8 cellular contexts compared by ENCODE assay signal in genomic region chr2:69894737-69895136, GRCh38. TPM values are rescaled to one million over a fixed set of nuclear protein-coding genes. Genes with fewer than 3 reads are reported as not detected.
A peak's percentile ranks its signal among the peaks of the same experiment; 100 is the strongest.
DNase-seq lines count a peak whose midpoint lies in the region; ATAC-seq and TF ChIP-seq lines count a peak whose summit lies in the region.
"Not testable (repeated sequence)": the region's sequence is repeated elsewhere in the genome, so short reads cannot be mapped to it uniquely, and the experiment has no call there.

No MANE protein-coding gene starts in this region.

- not testable (repeated sequence) for H3K9me3 Mint-ChIP-seq in IgD-negative memory B cell

- in situ Hi-C loops in astrocyte of the spinal cord (cut with HindIII; ENCODE audit: low sequenced_read_pairs): not testable (repeated sequence)

- 22% methylated on average over 23 of the region's 23 CpGs for WGBS in esophagus muscularis mucosa

- peak overlapping the region; percentile 84 for H3K4me3 ChIP-seq in WERI-Rb-1 (ENCODE audit: low read depth, low read length)
- peak overlapping the region; percentile 55 for H3K4me3 ChIP-seq in astrocyte of the spinal cord (ENCODE audit: low read depth, low read length)
- H3K4me3 ChIP-seq in esophagus muscularis mucosa: peak overlapping the region; percentile 68 to 83 (median 72)
- peak overlapping the region; percentile 64 to 79 for H3K4me3 ChIP-seq in left lung
- H3K4me3 ChIP-seq in neutrophil (ENCODE audit: low read depth in 1 of 2, low read length in 1 of 2): peak overlapping the region; percentile 76 to 80
- H3K4me3 ChIP-seq in thoracic aorta: peak overlapping the region; percentile 82

- not testable (repeated sequence) for TF ChIP-seq POLR2A in esophagus muscularis mucosa (IDR thresholded peaks at IDR 0.05; ENCODE audit: low read depth)

- H3K4me1 ChIP-seq in esophagus muscularis mucosa (peaks cover 16 to 24% (median 23%) of the 10 kb centered on the region in 4 donors), left lung (peaks cover 6 to 29% of the 10 kb centered on the region in 2 donors), neutrophil (ENCODE audit: control insufficient read depth in 1 of 2, insufficient read depth in 1 of 2, low read depth in 1 of 2, low read length in 1 of 2) (peaks cover 13 to 19% of the 10 kb centered on the region in 2 experiments), thoracic aorta (ENCODE audit: control insufficient read depth in 1 of 2, low read depth in 2 of 2) (peaks cover 15 to 24% of the 10 kb centered on the region in 2 donors)

- H3K4me1 Mint-ChIP-seq in IgD-negative memory B cell: peaks cover 8 to 29% (median 23%) of the 10 kb centered on the region in 3 donors

- intact Hi-C loops in esophagus muscularis mucosa (cut with DNase I); left lung (cut with DNase I): not testable (repeated sequence)

- H3K36me3 ChIP-seq in WERI-Rb-1 (peaks cover 41% of the 10 kb centered on the region), esophagus muscularis mucosa (peaks cover 27 to 44% (median 34%) of the 10 kb centered on the region in 4 donors), left lung (peaks cover 0 to 45% of the 10 kb centered on the region in 2 donors), neutrophil (peaks cover 16% of the 10 kb centered on the region), thoracic aorta (peaks cover 11% of the 10 kb centered on the region)

- peak overlapping the region; percentile 85 to 100 (median 99) for H3K4me3 Mint-ChIP-seq in IgD-negative memory B cell

- not testable (repeated sequence) for ATAC-seq in left lung; thoracic aorta (ENCODE audit: insufficient number of reproducible peaks, low FRiP score, low read depth)

- H3K9me3 ChIP-seq in WERI-Rb-1 (ENCODE audit: severe bottlenecking); esophagus muscularis mucosa; left lung; neutrophil; thoracic aorta: not testable (repeated sequence)

- TF ChIP-seq CTCF in C4-2B (conservative IDR thresholded peaks at IDR 0.05); WERI-Rb-1 (IDR thresholded peaks at IDR 0.05; ENCODE audit: low read depth, low read length); astrocyte of the spinal cord (IDR thresholded peaks at IDR 0.05; ENCODE audit: low read depth, low read length); esophagus muscularis mucosa (IDR thresholded peaks at IDR 0.05); left lung (IDR thresholded peaks at IDR 0.05); neutrophil (IDR thresholded peaks at IDR 0.05); thoracic aorta (IDR thresholded peaks at IDR 0.05): not testable (repeated sequence)

- DNase-seq in WERI-Rb-1; astrocyte of the spinal cord (ENCODE audit: low read depth, low spot score); esophagus muscularis mucosa (ENCODE audit: extremely low spot score); left lung; thoracic aorta (ENCODE audit: low spot score): not testable (repeated sequence)

- not testable (repeated sequence) for H3K27me3 Mint-ChIP-seq in IgD-negative memory B cell

- H3K36me3 Mint-ChIP-seq in IgD-negative memory B cell: not testable (repeated sequence)

- H3K27me3 ChIP-seq in WERI-Rb-1 (ENCODE audit: insufficient read depth, low read depth, severe bottlenecking); esophagus muscularis mucosa; left lung; neutrophil; thoracic aorta (replicated peaks; ENCODE audit: insufficient read depth): not testable (repeated sequence)

- H3K27ac ChIP-seq in C4-2B: peak overlapping the region; percentile 77
- H3K27ac ChIP-seq in WERI-Rb-1, left lung: not testable (repeated sequence)
- peak overlapping the region; percentile 75 to 89 (median 82) for H3K27ac ChIP-seq in esophagus muscularis mucosa (replicated peaks in 1 of 4)
- H3K27ac ChIP-seq in neutrophil: peak overlapping the region; percentile 72
- peak overlapping the region; percentile 75 to 87 for H3K27ac ChIP-seq in thoracic aorta

- not testable (repeated sequence) for TF ChIP-seq EP300 in esophagus muscularis mucosa (IDR thresholded peaks at IDR 0.05)

- H3K27ac Mint-ChIP-seq in IgD-negative memory B cell: peak overlapping the region in 1 of 3 donors; percentile 99

RNA-seq across cellular contexts. Expression of gene SNRNP27, which starts 1.0 kb away (rescaled TPM):
- polyA plus RNA-seq in IgD-negative memory B cell: 79.0 TPM
- total RNA-seq in esophagus muscularis mucosa (10 to 100 TPM; 53.8 to 74.9 (median 62.9) TPM), left lung (10 to 100 TPM; 37.1 to 39.1 TPM), thoracic aorta (10 to 100 TPM; 57.4 to 98.7 TPM)

RNA-seq across cellular contexts. Expression of gene MXD1, which starts 20.2 kb away (rescaled TPM):
- polyA plus RNA-seq in IgD-negative memory B cell: 6.8 TPM
- total RNA-seq in esophagus muscularis mucosa (10 to 100 TPM in 2 of 4 donors, 1 to 10 TPM in 2; 7.7 to 21.2 (median 11.5) TPM), left lung (10 to 100 TPM; 26.3 to 82.4 TPM), thoracic aorta (10 to 100 TPM; 13.8 to 28.4 TPM)
